In genomic region chr1:155125511-155125945, GRCh38 we compare ENCODE assay signal across 9 cellular contexts. TPM values are rescaled to one million over a fixed set of nuclear protein-coding genes. Genes with fewer than 3 reads are reported as not detected.
A peak's percentile ranks its signal among the peaks of the same experiment; 100 is the strongest.
DNase-seq lines count a peak whose midpoint lies in the region; ATAC-seq, FAIRE-seq and TF ChIP-seq lines count a peak whose summit lies in the region.
"Had no signal": no experiment of that assay in that cellular context is flagged by ENCODE, and none has a peak within 500 bp of the region (broad histone marks: within the 10 kb centered on the region; RNA-seq: fewer than 3 reads in every experiment).

No MANE protein-coding gene starts in this region.

- H3K9ac ChIP-seq in PC-3 (ENCODE audit: low read length) (no peak overlapping the region), HepG2 (ENCODE audit: insufficient read depth, low read depth, low read length) (peak overlapping the region; percentile 99), subcutaneous abdominal adipose tissue (ENCODE audit: low read length in 5 of 5) (no peak overlapping the region)

- peaks cover 55% of the 10 kb centered on the region for H3K4me1 ChIP-seq in PC-3 (ENCODE audit: insufficient read depth, low read length)
- peaks cover 29% of the 10 kb centered on the region for H3K4me1 ChIP-seq in HepG2 (ENCODE audit: insufficient read depth, low read length)
- H3K4me1 ChIP-seq in subcutaneous abdominal adipose tissue (ENCODE audit: control insufficient read depth in 5 of 5, insufficient read depth in 5 of 5, low read length in 5 of 5): peaks cover 5 to 63% (median 47%) of the 10 kb centered on the region in 5 donors

- ATAC-seq in PC-3 (no peak), HepG2 (peak; percentile 14)

- no peaks in the 10 kb centered on the region for H3K9me2 ChIP-seq in PC-3 (replicated peaks; ENCODE audit: low read length)

- no TSS peak for BruUV-seq in PC-3 (replicated peaks; lab: Mats Ljungman, UMichigan)
- no TSS peak for BruUV-seq in HepG2 (replicated peaks; lab: Mats Ljungman, UMichigan)

- no peaks in the 10 kb centered on the region for H3K27me3 ChIP-seq in PC-3 (ENCODE audit: low read length)
- H3K27me3 ChIP-seq in HepG2 (ENCODE audit: control insufficient read depth in 1 of 2, insufficient read depth in 2 of 2, low read length in 2 of 2): no peaks in the 10 kb centered on the region; a peak in 1 of 5 replicates
- peaks cover 0 to 9% (median 2%) of the 10 kb centered on the region in 5 donors for H3K27me3 ChIP-seq in subcutaneous abdominal adipose tissue (ENCODE audit: control insufficient read depth in 5 of 5, insufficient read depth in 4 of 5, low read length in 5 of 5)

- in situ Hi-C loops in HepG2 (cut with HindIII; ENCODE audit: extremely low pct_ligation_motif_present, low pct_unique_long_range_greater_than_20kb): loop anchor here (5.0 kb wide), 1 partner anchor 33 kb away; no protein-coding TSS in a partner anchor

- intact Hi-C loops in PC-3 (cut with micrococcal nuclease) (no loop called here), HepG2 (cut with micrococcal nuclease; ENCODE audit: unreplicated experiment) (loop anchor here (5.0 kb wide), 2 partner anchors 33 to 957 kb away; partner anchors contain the start of gene MEX3A)

- H4K20me1 ChIP-seq in PC-3 (ENCODE audit: low read length) (0 out of 2 replicates have a peak, but pooled peaks cover 6% of the 10 kb centered on the region), HepG2 (ENCODE audit: insufficient read depth, low read length) (peaks cover 14% of the 10 kb centered on the region)

- no peaks in the 10 kb centered on the region for H3K36me3 ChIP-seq in PC-3 (ENCODE audit: low read depth, low read length)
- H3K36me3 ChIP-seq in HepG2 (replicated peaks in 1 of 2; ENCODE audit: control insufficient read depth in 1 of 2, insufficient read depth in 2 of 2, low read length in 2 of 2): 0 out of 5 replicates have a peak, but pooled peaks cover 0 to 8% of the 10 kb centered on the region in 2 experiments
- no peaks in the 10 kb centered on the region for H3K36me3 ChIP-seq in subcutaneous abdominal adipose tissue (ENCODE audit: control insufficient read depth in 5 of 5, insufficient read depth in 5 of 5, low read length in 5 of 5)

- TF ChIP-seq EP300 in HepG2 (IDR thresholded peaks at IDR 0.05; ENCODE audit: low read depth in 2 of 2, low read length in 2 of 2) (no peak), HepG2 (CRISPR knock-in tag; IDR thresholded peaks at IDR 0.05; ENCODE audit: borderline replicate concordance) (no peak)

- no peaks in the 10 kb centered on the region for H3F3A ChIP-seq in PC-3 (ENCODE audit: low read length, unreplicated experiment)

- 0% methylated on average over 8 of the region's 11 CpGs for WGBS in HepG2 (ENCODE audit: low lambda C conversion rate)

- CTCF ChIA-PET in PC-3 (lab: Charles Lee) (interaction anchor here (0.8 to 1.3 kb wide), 2 partner anchors 34 to 42 kb away, joined by 5 read pairs; no protein-coding TSS in a partner anchor), HepG2 (lab: Yijun Ruan, JAX; ENCODE audit: low intra/inter-chr PET ratio, low total read pairs) (interaction anchor here (1.0 to 2.0 kb wide), 2 partner anchors 32 to 42 kb away, joined by 3 to 8 read pairs; no protein-coding TSS in a partner anchor)

- no peak for TF ChIP-seq CTCF in PC-3 (conservative IDR thresholded peaks at IDR 0.05; ENCODE audit: low read depth, low read length)
- no peak for TF ChIP-seq CTCF in HepG2 (CRISPR knock-in tag; IDR thresholded peaks at IDR 0.05)

- no peak for FAIRE-seq in HepG2 (lab: Jason Lieb, UNC)
- FAIRE-seq: colon, RCC 7860 had no signal

- 0 out of 2 replicates have a peak overlapping the region, but pooled peaks have one; percentile 85 for H3K4me3 ChIP-seq in PC-3 (ENCODE audit: low read length)
- peak overlapping the region; percentile 56 to 99 (median 96); a peak in 5 of 6 replicates for H3K4me3 ChIP-seq in HepG2 (replicated peaks in 1 of 3; ENCODE audit: insufficient read depth in 1 of 3, low read depth in 2 of 3, low read length in 3 of 3)
- no peak overlapping the region for H3K4me3 ChIP-seq in subcutaneous abdominal adipose tissue (ENCODE audit: low read depth in 1 of 5, low read length in 5 of 5)

- H2AFZ ChIP-seq in PC-3 (ENCODE audit: low read length) (no peak overlapping the region), HepG2 (ENCODE audit: low read length) (no peak overlapping the region)

- peaks cover 20% of the 10 kb centered on the region for H3K79me2 ChIP-seq in PC-3 (ENCODE audit: low read length)
- peaks cover 37% of the 10 kb centered on the region for H3K79me2 ChIP-seq in HepG2 (ENCODE audit: insufficient read depth, low read length)

- H3K27ac ChIP-seq in PC-3 (ENCODE audit: low read length) (no peak overlapping the region), caudate nucleus (ENCODE audit: low read depth, low read length) (peak overlapping the region; percentile 98), HepG2 (ENCODE audit: extremely low read length, insufficient read depth, low read length) (peak overlapping the region; percentile 100), subcutaneous abdominal adipose tissue (ENCODE audit: low read depth, low read length) (peak overlapping the region; percentile 24)

- no peaks in the 10 kb centered on the region for H3K9me3 ChIP-seq in PC-3 (ENCODE audit: low read length)
- H3K9me3 ChIP-seq in HepG2 (ENCODE audit: low read length): no peaks in the 10 kb centered on the region
- no peaks in the 10 kb centered on the region for H3K9me3 ChIP-seq in subcutaneous abdominal adipose tissue (ENCODE audit: control insufficient read depth in 5 of 5, low read length in 5 of 5)

- POLR2A ChIA-PET in PC-3 (lab: Charles Lee; ENCODE audit: unreplicated experiment) (interaction anchor here (1.0 kb wide), 1 partner anchor 9 kb away, joined by 4 read pairs; no protein-coding TSS in a partner anchor), HepG2 (lab: Yijun Ruan, JAX) (interaction anchor here (1.2 to 6.4 kb wide), 22 partner anchors 10 to 152 kb away, joined by 3 to 144 read pairs (median 8); partner anchors contain the start of genes ADAM15, CKS1B, CLK2 and DPM3)

- no peak for TF ChIP-seq POLR2A in HepG2 (IDR thresholded peaks at IDR 0.05; ENCODE audit: insufficient read depth in 1 of 2, low read depth in 2 of 2, low read length in 2 of 2)

- DNase-seq in PC-3 (no peak), caudate nucleus (lab: John Stamatoyannopoulos, UW) (peak in 8 of 61 donors; percentile 7 to 39 (median 16)), HepG2 (ENCODE audit: low spot score) (no peak), NCI-H2107 treated with DMSO at 0.1 percent for 48 hours (lab: John Stamatoyannopoulos, UW; ENCODE audit: unreplicated experiment) (no peak), AG20443 (ENCODE audit: low spot score) (no peak), T-helper 1 cell (no peak)

- no peak for TF ChIP-seq RAD21 in HepG2 (CRISPR knock-in tag; IDR thresholded peaks at IDR 0.05)

- peak overlapping the region; percentile 97 for H3K4me2 ChIP-seq in PC-3 (ENCODE audit: low read length)
- peak overlapping the region; percentile 86 for H3K4me2 ChIP-seq in HepG2 (ENCODE audit: low read depth, low read length)

RNA-seq across cellular contexts. Expression of gene EFNA1, which starts 2.1 kb away (rescaled TPM):
- total RNA-seq in PC-3 (2014; rRNA removed) (29.4 and 49.9 TPM in 2 replicates), HepG2 (2016; rRNA removed; fragmentation: Illumina TruSeq; extraction: Trizol) (41.2 and 81.8 TPM in 2 replicates)
- 20.3 and 22.5 TPM in 2 replicates for total RNA-seq in HepG2 (2016; cell fraction: cytosol; rRNA removed; fragmentation: Illumina TruSeq; extraction: Trizol; ENCODE audit: low read depth)
- total RNA-seq in HepG2 (2016; cell fraction: insoluble cytoplasmic fraction; rRNA removed; fragmentation: Illumina TruSeq; extraction: Trizol): 43.8 and 83.7 TPM in 2 replicates
- 37.3 and 39.8 TPM in 2 replicates for total RNA-seq in HepG2 (2016; cell fraction: membrane; rRNA removed; fragmentation: Illumina TruSeq; extraction: Trizol)
- 83.6 and 87.9 TPM in 2 replicates for total RNA-seq in HepG2 (2016; cell fraction: nucleus; rRNA removed; fragmentation: Illumina TruSeq; extraction: Trizol)
- 874 and 1,163 TPM in 2 replicates for polyA plus RNA-seq in HepG2 (2011; rRNA removed)
- 750 and 916 TPM in 2 replicates for polyA plus RNA-seq in HepG2 (2011; cell fraction: cytosol; rRNA removed)
- polyA plus RNA-seq in HepG2 (2011; cell fraction: nucleus; rRNA removed): 390 and 585 TPM in 2 replicates
- 254 and 427 TPM in 2 replicates for polyA plus RNA-seq in HepG2 (2012)
- polyA plus RNA-seq in HepG2 (2016; cell fraction: cytosol; fragmentation: Illumina TruSeq; extraction: Trizol; ENCODE audit: low read depth): 16.7 and 18.6 TPM in 2 replicates
- polyA plus RNA-seq in HepG2 (2016; cell fraction: insoluble cytoplasmic fraction; fragmentation: Illumina TruSeq; extraction: Trizol; ENCODE audit: low read depth): 45.4 and 47.8 TPM in 2 replicates
- polyA plus RNA-seq in HepG2 (2016; cell fraction: membrane; fragmentation: Illumina TruSeq; extraction: Trizol; ENCODE audit: low read depth): 25.2 and 27.9 TPM in 2 replicates
- polyA plus RNA-seq in HepG2 (2016; cell fraction: nucleus; fragmentation: Illumina TruSeq; extraction: Trizol; ENCODE audit: insufficient read depth, low read depth): 175 and 184 TPM in 2 replicates
- polyA minus RNA-seq in HepG2 (2011; rRNA and poly(A)+ RNA removed; ENCODE audit: low replicate concordance): 139 and 593 TPM in 2 replicates
- 195 and 264 TPM in 2 replicates for polyA minus RNA-seq in HepG2 (2011; cell fraction: cytosol; rRNA and poly(A)+ RNA removed)
- polyA minus RNA-seq in HepG2 (2011; cell fraction: nucleus; rRNA and poly(A)+ RNA removed): 72.6 and 120 TPM in 2 replicates

RNA-seq across cellular contexts. Expression of gene SLC50A1, which starts 10.1 kb away (rescaled TPM):
- total RNA-seq in PC-3 (2014; rRNA removed): 59.2 and 75.2 TPM in 2 replicates
- 16.4 and 22.5 TPM in 2 replicates for total RNA-seq in HepG2 (2016; rRNA removed; fragmentation: Illumina TruSeq; extraction: Trizol)
- total RNA-seq in HepG2 (2016; cell fraction: cytosol; rRNA removed; fragmentation: Illumina TruSeq; extraction: Trizol; ENCODE audit: low read depth): 19.6 and 29.0 TPM in 2 replicates
- 14.6 and 22.8 TPM in 2 replicates for total RNA-seq in HepG2 (2016; cell fraction: insoluble cytoplasmic fraction; rRNA removed; fragmentation: Illumina TruSeq; extraction: Trizol)
- total RNA-seq in HepG2 (2016; cell fraction: membrane; rRNA removed; fragmentation: Illumina TruSeq; extraction: Trizol): 30.5 and 34.4 TPM in 2 replicates
- 13.0 and 15.2 TPM in 2 replicates for total RNA-seq in HepG2 (2016; cell fraction: nucleus; rRNA removed; fragmentation: Illumina TruSeq; extraction: Trizol)
- 46.8 and 49.5 TPM in 2 replicates for polyA plus RNA-seq in HepG2 (2011; rRNA removed)
- 53.5 and 57.9 TPM in 2 replicates for polyA plus RNA-seq in HepG2 (2011; cell fraction: cytosol; rRNA removed)
- polyA plus RNA-seq in HepG2 (2011; cell fraction: nucleus; rRNA removed): 18.6 and 21.1 TPM in 2 replicates
- polyA plus RNA-seq in HepG2 (2012): 26.3 and 27.0 TPM in 2 replicates
- polyA plus RNA-seq in HepG2 (2016; cell fraction: cytosol; fragmentation: Illumina TruSeq; extraction: Trizol; ENCODE audit: low read depth): 24.2 and 36.2 TPM in 2 replicates
- polyA plus RNA-seq in HepG2 (2016; cell fraction: insoluble cytoplasmic fraction; fragmentation: Illumina TruSeq; extraction: Trizol; ENCODE audit: low read depth): 20.1 and 21.0 TPM in 2 replicates
- 29.7 and 39.9 TPM in 2 replicates for polyA plus RNA-seq in HepG2 (2016; cell fraction: membrane; fragmentation: Illumina TruSeq; extraction: Trizol; ENCODE audit: low read depth)
- polyA plus RNA-seq in HepG2 (2016; cell fraction: nucleus; fragmentation: Illumina TruSeq; extraction: Trizol; ENCODE audit: insufficient read depth, low read depth): 35.6 and 36.4 TPM in 2 replicates
- 40.9 and 59.1 TPM in 2 replicates for polyA minus RNA-seq in HepG2 (2011; rRNA and poly(A)+ RNA removed; ENCODE audit: low replicate concordance)
- polyA minus RNA-seq in HepG2 (2011; cell fraction: cytosol; rRNA and poly(A)+ RNA removed): 12.3 and 19.1 TPM in 2 replicates
- 7.8 and 9.8 TPM in 2 replicates for polyA minus RNA-seq in HepG2 (2011; cell fraction: nucleus; rRNA and poly(A)+ RNA removed)

RNA-seq across cellular contexts. Expression of gene DPM3, which starts 14.8 kb away (rescaled TPM):
- 53.6 and 74.3 TPM in 2 replicates for total RNA-seq in PC-3 (2014; rRNA removed)
- total RNA-seq in HepG2 (2016; rRNA removed; fragmentation: Illumina TruSeq; extraction: Trizol): 14.8 and 23.2 TPM in 2 replicates
- 29.5 and 29.8 TPM in 2 replicates for total RNA-seq in HepG2 (2016; cell fraction: cytosol; rRNA removed; fragmentation: Illumina TruSeq; extraction: Trizol; ENCODE audit: low read depth)
- 21.9 and 28.1 TPM in 2 replicates for total RNA-seq in HepG2 (2016; cell fraction: insoluble cytoplasmic fraction; rRNA removed; fragmentation: Illumina TruSeq; extraction: Trizol)
- total RNA-seq in HepG2 (2016; cell fraction: membrane; rRNA removed; fragmentation: Illumina TruSeq; extraction: Trizol): 14.3 and 20.6 TPM in 2 replicates
- total RNA-seq in HepG2 (2016; cell fraction: nucleus; rRNA removed; fragmentation: Illumina TruSeq; extraction: Trizol): 18.3 and 22.2 TPM in 2 replicates
- polyA plus RNA-seq in HepG2 (2011; rRNA removed): 53.4 and 61.7 TPM in 2 replicates
- polyA plus RNA-seq in HepG2 (2011; cell fraction: cytosol; rRNA removed): 70.1 and 134 TPM in 2 replicates
- polyA plus RNA-seq in HepG2 (2011; cell fraction: nucleus; rRNA removed): 64.8 and 67.2 TPM in 2 replicates
- polyA plus RNA-seq in HepG2 (2012): 39.2 and 68.2 TPM in 2 replicates
- polyA plus RNA-seq in HepG2 (2016; cell fraction: cytosol; fragmentation: Illumina TruSeq; extraction: Trizol; ENCODE audit: low read depth): 29.6 and 50.5 TPM in 2 replicates
- polyA plus RNA-seq in HepG2 (2016; cell fraction: insoluble cytoplasmic fraction; fragmentation: Illumina TruSeq; extraction: Trizol; ENCODE audit: low read depth): 22.4 and 23.3 TPM in 2 replicates
- 19.9 and 24.8 TPM in 2 replicates for polyA plus RNA-seq in HepG2 (2016; cell fraction: membrane; fragmentation: Illumina TruSeq; extraction: Trizol; ENCODE audit: low read depth)
- polyA plus RNA-seq in HepG2 (2016; cell fraction: nucleus; fragmentation: Illumina TruSeq; extraction: Trizol; ENCODE audit: insufficient read depth, low read depth): 44.3 and 46.0 TPM in 2 replicates
- 23.2 and 26.3 TPM in 2 replicates for polyA minus RNA-seq in HepG2 (2011; rRNA and poly(A)+ RNA removed; ENCODE audit: low replicate concordance)
- polyA minus RNA-seq in HepG2 (2011; cell fraction: cytosol; rRNA and poly(A)+ RNA removed): 9.3 and 10.7 TPM in 2 replicates
- 3.2 and 5.7 TPM in 2 replicates for polyA minus RNA-seq in HepG2 (2011; cell fraction: nucleus; rRNA and poly(A)+ RNA removed)

RNA-seq across cellular contexts. Expression of gene EFNA3, which starts 46.9 kb away (rescaled TPM):
- total RNA-seq in PC-3 (2014; rRNA removed) (16.2 and 23.5 TPM in 2 replicates), HepG2 (2016; rRNA removed; fragmentation: Illumina TruSeq; extraction: Trizol) (1.0 and 1.6 TPM in 2 replicates)
- 0.62 and 0.71 TPM in 2 replicates for total RNA-seq in HepG2 (2016; cell fraction: cytosol; rRNA removed; fragmentation: Illumina TruSeq; extraction: Trizol; ENCODE audit: low read depth)
- total RNA-seq in HepG2 (2016; cell fraction: insoluble cytoplasmic fraction; rRNA removed; fragmentation: Illumina TruSeq; extraction: Trizol): 1.1 and 1.4 TPM in 2 replicates
- total RNA-seq in HepG2 (2016; cell fraction: membrane; rRNA removed; fragmentation: Illumina TruSeq; extraction: Trizol): 1.1 TPM in 2 replicates
- 0.22 and 0.34 TPM in 2 replicates for total RNA-seq in HepG2 (2016; cell fraction: nucleus; rRNA removed; fragmentation: Illumina TruSeq; extraction: Trizol)
- 5.7 and 6.8 TPM in 2 replicates for polyA plus RNA-seq in HepG2 (2011; rRNA removed)
- polyA plus RNA-seq in HepG2 (2011; cell fraction: cytosol; rRNA removed): 3.6 and 6.1 TPM in 2 replicates
- polyA plus RNA-seq in HepG2 (2011; cell fraction: nucleus; rRNA removed): 6.0 and 6.7 TPM in 2 replicates
- polyA plus RNA-seq in HepG2 (2012): 4.7 and 5.0 TPM in 2 replicates
- polyA plus RNA-seq in HepG2 (2016; cell fraction: cytosol; fragmentation: Illumina TruSeq; extraction: Trizol; ENCODE audit: low read depth): 0.71 and 0.87 TPM in 2 replicates
- polyA plus RNA-seq in HepG2 (2016; cell fraction: insoluble cytoplasmic fraction; fragmentation: Illumina TruSeq; extraction: Trizol; ENCODE audit: low read depth): 1.6 and 1.7 TPM in 2 replicates
- polyA plus RNA-seq in HepG2 (2016; cell fraction: membrane; fragmentation: Illumina TruSeq; extraction: Trizol; ENCODE audit: low read depth): 0.94 and 1.0 TPM in 2 replicates
- 1.4 and 2.1 TPM in 2 replicates for polyA plus RNA-seq in HepG2 (2016; cell fraction: nucleus; fragmentation: Illumina TruSeq; extraction: Trizol; ENCODE audit: insufficient read depth, low read depth)
- 8.7 and 10.6 TPM in 2 replicates for polyA minus RNA-seq in HepG2 (2011; rRNA and poly(A)+ RNA removed; ENCODE audit: low replicate concordance)
- polyA minus RNA-seq in HepG2 (2011; cell fraction: cytosol; rRNA and poly(A)+ RNA removed): 1.8 and 2.5 TPM in 2 replicates
- 1.2 TPM in 1 of 2 replicates, not detected in the other for polyA minus RNA-seq in HepG2 (2011; cell fraction: nucleus; rRNA and poly(A)+ RNA removed)

RNA-seq across cellular contexts. Expression of gene KRTCAP2, which starts 47.6 kb away (rescaled TPM):
- total RNA-seq in PC-3 (2014; rRNA removed) (241 and 257 TPM in 2 replicates), HepG2 (2016; rRNA removed; fragmentation: Illumina TruSeq; extraction: Trizol) (48.5 and 79.4 TPM in 2 replicates)
- total RNA-seq in HepG2 (2016; cell fraction: cytosol; rRNA removed; fragmentation: Illumina TruSeq; extraction: Trizol; ENCODE audit: low read depth): 40.0 and 49.4 TPM in 2 replicates
- total RNA-seq in HepG2 (2016; cell fraction: insoluble cytoplasmic fraction; rRNA removed; fragmentation: Illumina TruSeq; extraction: Trizol): 40.7 and 78.5 TPM in 2 replicates
- total RNA-seq in HepG2 (2016; cell fraction: membrane; rRNA removed; fragmentation: Illumina TruSeq; extraction: Trizol): 33.6 and 41.0 TPM in 2 replicates
- 50.0 and 52.6 TPM in 2 replicates for total RNA-seq in HepG2 (2016; cell fraction: nucleus; rRNA removed; fragmentation: Illumina TruSeq; extraction: Trizol)
- polyA plus RNA-seq in HepG2 (2011; rRNA removed): 77.3 and 89.3 TPM in 2 replicates
- 125 and 155 TPM in 2 replicates for polyA plus RNA-seq in HepG2 (2011; cell fraction: cytosol; rRNA removed)
- 119 and 133 TPM in 2 replicates for polyA plus RNA-seq in HepG2 (2011; cell fraction: nucleus; rRNA removed)
- polyA plus RNA-seq in HepG2 (2012): 73.3 and 73.7 TPM in 2 replicates
- 64.6 and 72.6 TPM in 2 replicates for polyA plus RNA-seq in HepG2 (2016; cell fraction: cytosol; fragmentation: Illumina TruSeq; extraction: Trizol; ENCODE audit: low read depth)
- 47.5 and 61.4 TPM in 2 replicates for polyA plus RNA-seq in HepG2 (2016; cell fraction: insoluble cytoplasmic fraction; fragmentation: Illumina TruSeq; extraction: Trizol; ENCODE audit: low read depth)
- polyA plus RNA-seq in HepG2 (2016; cell fraction: membrane; fragmentation: Illumina TruSeq; extraction: Trizol; ENCODE audit: low read depth): 49.4 and 56.2 TPM in 2 replicates
- polyA plus RNA-seq in HepG2 (2016; cell fraction: nucleus; fragmentation: Illumina TruSeq; extraction: Trizol; ENCODE audit: insufficient read depth, low read depth): 120 and 121 TPM in 2 replicates
- 182 and 884 TPM in 2 replicates for polyA minus RNA-seq in HepG2 (2011; rRNA and poly(A)+ RNA removed; ENCODE audit: low replicate concordance)
- 27.3 and 38.2 TPM in 2 replicates for polyA minus RNA-seq in HepG2 (2011; cell fraction: cytosol; rRNA and poly(A)+ RNA removed)
- polyA minus RNA-seq in HepG2 (2011; cell fraction: nucleus; rRNA and poly(A)+ RNA removed): 22.9 and 23.5 TPM in 2 replicates

Comparison
In these comparisons a context has a peak if more than half of its experiments do, and no peak if none do; other contexts are left out.
1. H3K4me3 ChIP-seq: peak in PC-3 (single experiment) and HepG2 (3 of 3); none in subcutaneous abdominal adipose tissue (0 of 5).